Comparison of ENCODE assay signal across 23 cellular contexts in genomic region chrX:129798456-129798855, GRCh38. TPM values are rescaled to one million over a fixed set of nuclear protein-coding genes. Genes with fewer than 3 reads are reported as not detected.
DNase-seq lines count a peak whose midpoint lies in the region; ATAC-seq and TF ChIP-seq lines count a peak whose summit lies in the region.
"Had no signal": no experiment of that assay in that cellular context is flagged by ENCODE, and none has a peak within 500 bp of the region (broad histone marks: within the 10 kb centered on the region; RNA-seq: fewer than 3 reads in every experiment).

No MANE protein-coding gene starts in this region.

- intact Hi-C loops in activated T-helper 1 cell treated with anti-CD3 and anti-CD28 coated beads, Interleukin-12 subunit alpha, Interleukin-12 subunit beta, Interleukin-2, Interleukin-4 antibody, amounts not matched to agents 30 ng/mL and 10 ng/mL and 1 ng/mL, durations not matched to agents 14 hours and 24 hours and 36 hours (cut with micrococcal nuclease), result no loop called here

- no peaks in the 10 kb centered on the region for H3K27me3 Mint-ChIP-seq in T-helper 1 cell treated with Interleukin-12 subunit alpha and Interleukin-12 subunit beta and Interleukin-4 antibody, amounts not matched to agents 30 μg/mL and 1 μg/mL, for 36 hours (ENCODE audit: low read depth)
- H3K27me3 Mint-ChIP-seq in activated T-helper 1 cell treated with anti-CD3 and anti-CD28 coated beads, Interleukin-12 subunit alpha, Interleukin-12 subunit beta, Interleukin-2, Interleukin-4 antibody, amounts not matched to agents 30 ng/mL and 10 ng/mL and 1 ng/mL, durations not matched to agents 14 hours and 24 hours and 36 hours (ENCODE audit: insufficient read depth), result no peaks in the 10 kb centered on the region
- H3K27me3 Mint-ChIP-seq: activated CD4-positive, alpha-beta T cell treated with anti-CD3 and anti-CD28 coated beads, Interleukin-2, amount 10 ng/mL, durations not matched to agents 7 days and 5 days had no signal

- H3K4me3 ChIP-seq in neutrophil (ENCODE audit: low read depth in 1 of 2, low read length in 1 of 2), result no peak overlapping the region
- H3K4me3 ChIP-seq: heart left ventricle, left lung, skin epidermis had no signal

- DNase-seq in T-helper 1 cell (no peak), GM19240 (ENCODE audit: insufficient read length, low spot score) (no peak), NCI-H1417 (lab: John Stamatoyannopoulos, UW) (no peak)
- DNase-seq in activated T-helper 1 cell treated with anti-CD3 and anti-CD28 coated beads, Interleukin-12 subunit alpha, Interleukin-12 subunit beta, Interleukin-2, Interleukin-4 antibody, amounts not matched to agents 30 ng/mL and 10 ng/mL and 1 ng/mL, durations not matched to agents 14 hours and 24 hours and 36 hours (ENCODE audit: low spot score), result no peak
- DNase-seq: activated CD4-positive, alpha-beta T cell treated with anti-CD3 and anti-CD28 coated beads, Interleukin-2, amount 10 ng/mL, durations not matched to agents 7 days and 5 days; amygdala; cortex of kidney; DMS 273 treated with DMSO at 0.1 percent for 48 hours; heart left ventricle; left lung; NCI-H1436 treated with DMSO at 0.1 percent for 48 hours; NCI-H524 treated with DMSO at 0.1 percent for 48 hours; RPMI8226 had no signal

- H3K36me3 ChIP-seq in neutrophil, result peaks cover 68% of the 10 kb centered on the region

- H3K4me3 Mint-ChIP-seq in T-helper 1 cell treated with Interleukin-12 subunit alpha and Interleukin-12 subunit beta and Interleukin-4 antibody, amounts not matched to agents 30 μg/mL and 1 μg/mL, for 36 hours, result no peak overlapping the region
- H3K4me3 Mint-ChIP-seq in activated T-helper 1 cell treated with anti-CD3 and anti-CD28 coated beads, Interleukin-12 subunit alpha, Interleukin-12 subunit beta, Interleukin-2, Interleukin-4 antibody, amounts not matched to agents 30 ng/mL and 10 ng/mL and 1 ng/mL, durations not matched to agents 14 hours and 24 hours and 36 hours, result no peak overlapping the region
- H3K4me3 Mint-ChIP-seq: activated CD4-positive, alpha-beta T cell treated with anti-CD3 and anti-CD28 coated beads, Interleukin-2, amount 10 ng/mL, durations not matched to agents 7 days and 5 days; mesothelial cell of epicardium; neural crest cell had no signal

- no peaks in the 10 kb centered on the region for H3K9me3 Mint-ChIP-seq in T-helper 1 cell treated with Interleukin-12 subunit alpha and Interleukin-12 subunit beta and Interleukin-4 antibody, amounts not matched to agents 30 μg/mL and 1 μg/mL, for 36 hours
- H3K9me3 Mint-ChIP-seq in activated T-helper 1 cell treated with anti-CD3 and anti-CD28 coated beads, Interleukin-12 subunit alpha, Interleukin-12 subunit beta, Interleukin-2, Interleukin-4 antibody, amounts not matched to agents 30 ng/mL and 10 ng/mL and 1 ng/mL, durations not matched to agents 14 hours and 24 hours and 36 hours, result no peaks in the 10 kb centered on the region
- H3K9me3 Mint-ChIP-seq: activated CD4-positive, alpha-beta T cell treated with anti-CD3 and anti-CD28 coated beads, Interleukin-2, amount 10 ng/mL, durations not matched to agents 7 days and 5 days; neural crest cell had no signal

- no peaks in the 10 kb centered on the region for H3K4me1 ChIP-seq in neutrophil (ENCODE audit: control insufficient read depth in 1 of 2, insufficient read depth in 1 of 2, low read depth in 1 of 2, low read length in 1 of 2)
- H3K4me1 ChIP-seq: heart left ventricle, left lung had no signal

- peaks cover 11% of the 10 kb centered on the region for H3K4me1 Mint-ChIP-seq in T-helper 1 cell treated with Interleukin-12 subunit alpha and Interleukin-12 subunit beta and Interleukin-4 antibody, amounts not matched to agents 30 μg/mL and 1 μg/mL, for 36 hours (ENCODE audit: low read depth)
- peaks cover 12% of the 10 kb centered on the region for H3K4me1 Mint-ChIP-seq in activated T-helper 1 cell treated with anti-CD3 and anti-CD28 coated beads, Interleukin-12 subunit alpha, Interleukin-12 subunit beta, Interleukin-2, Interleukin-4 antibody, amounts not matched to agents 30 ng/mL and 10 ng/mL and 1 ng/mL, durations not matched to agents 14 hours and 24 hours and 36 hours (ENCODE audit: low read depth)

- TF ChIP-seq CTCF in neutrophil (IDR thresholded peaks at IDR 0.05), result no peak

- ATAC-seq in GM18505 (IDR thresholded peaks at IDR 0.05; ENCODE audit: unreplicated experiment) (no peak), HG03469 (IDR thresholded peaks at IDR 0.05; ENCODE audit: unreplicated experiment) (no peak)
- ATAC-seq: left lung, SK-N-SH treated with all-trans-retinoic acid at 6 μM for 48 hours had no signal

- H3K27ac ChIP-seq in neutrophil, result peak overlapping the region; percentile 54
- H3K27ac ChIP-seq: 22Rv1, heart left ventricle, left lung, skin epidermis had no signal

- no peaks in the 10 kb centered on the region for H3K9me3 ChIP-seq in neutrophil
- H3K9me3 ChIP-seq: heart left ventricle, left lung had no signal

- peaks cover 23% of the 10 kb centered on the region for H3K36me3 Mint-ChIP-seq in T-helper 1 cell treated with Interleukin-12 subunit alpha and Interleukin-12 subunit beta and Interleukin-4 antibody, amounts not matched to agents 30 μg/mL and 1 μg/mL, for 36 hours (ENCODE audit: low read depth)
- H3K36me3 Mint-ChIP-seq in activated T-helper 1 cell treated with anti-CD3 and anti-CD28 coated beads, Interleukin-12 subunit alpha, Interleukin-12 subunit beta, Interleukin-2, Interleukin-4 antibody, amounts not matched to agents 30 ng/mL and 10 ng/mL and 1 ng/mL, durations not matched to agents 14 hours and 24 hours and 36 hours (ENCODE audit: low read depth), result peaks cover 24% of the 10 kb centered on the region

- H3K27me3 ChIP-seq in neutrophil, result no peaks in the 10 kb centered on the region
- H3K27me3 ChIP-seq: left lung had no signal

- peak; percentile 6 for TF ChIP-seq POLR2A in GM18505 (IDR thresholded peaks at IDR 0.05; ENCODE audit: borderline replicate concordance, extremely low read depth, insufficient read depth, insufficient read length)

- peak overlapping the region; percentile 65 for H3K27ac Mint-ChIP-seq in T-helper 1 cell treated with Interleukin-12 subunit alpha and Interleukin-12 subunit beta and Interleukin-4 antibody, amounts not matched to agents 30 μg/mL and 1 μg/mL, for 36 hours
- H3K27ac Mint-ChIP-seq in activated T-helper 1 cell treated with anti-CD3 and anti-CD28 coated beads, Interleukin-12 subunit alpha, Interleukin-12 subunit beta, Interleukin-2, Interleukin-4 antibody, amounts not matched to agents 30 ng/mL and 10 ng/mL and 1 ng/mL, durations not matched to agents 14 hours and 24 hours and 36 hours, result peak overlapping the region; percentile 70
- H3K27ac Mint-ChIP-seq: mesothelial cell of epicardium had no signal

RNA-seq across cellular contexts. Expression of gene SASH3, which starts 18.7 kb away (rescaled TPM):
- 129 and 135 TPM in 2 replicates for total RNA-seq in activated T-helper 1 cell treated with anti-CD3 and anti-CD28 coated beads, Interleukin-12 subunit alpha, Interleukin-12 subunit beta, Interleukin-2, Interleukin-4 antibody, amounts not matched to agents 30 ng/mL and 10 ng/mL and 1 ng/mL, durations not matched to agents 14 hours and 24 hours and 36 hours
- total RNA-seq: mesothelial cell of epicardium, neural crest cell, pulmonary artery endothelial cell had no signal

RNA-seq across cellular contexts. Expression of gene ZDHHC9, which starts 45.2 kb away (rescaled TPM):
- 13.6 and 14.2 TPM in 2 replicates for total RNA-seq in activated T-helper 1 cell treated with anti-CD3 and anti-CD28 coated beads, Interleukin-12 subunit alpha, Interleukin-12 subunit beta, Interleukin-2, Interleukin-4 antibody, amounts not matched to agents 30 ng/mL and 10 ng/mL and 1 ng/mL, durations not matched to agents 14 hours and 24 hours and 36 hours

RNA-seq across cellular contexts. Expression of gene XPNPEP2, which starts 59.7 kb away (rescaled TPM):
- 0.16 and 0.24 TPM in 2 replicates for total RNA-seq in activated T-helper 1 cell treated with anti-CD3 and anti-CD28 coated beads, Interleukin-12 subunit alpha, Interleukin-12 subunit beta, Interleukin-2, Interleukin-4 antibody, amounts not matched to agents 30 ng/mL and 10 ng/mL and 1 ng/mL, durations not matched to agents 14 hours and 24 hours and 36 hours
- total RNA-seq: pulmonary artery endothelial cell had no signal
